In genomic region chr3:157089455-157090221, GRCh38 we compare ENCODE assay signal across 8 cellular contexts.
A peak's percentile ranks its signal among the peaks of the same experiment; 100 is the strongest.
DNase-seq lines count a peak whose midpoint lies in the region; TF ChIP-seq lines count a peak whose summit lies in the region.

No MANE protein-coding gene starts in this region.

- H2AFZ ChIP-seq in smooth muscle cell (ENCODE audit: low read depth) = peak overlapping the region; percentile 77

- 21% methylated on average over 18 of the region's 18 CpGs for WGBS in smooth muscle cell (ENCODE audit: low lambda C conversion rate)

- H3K9me3 ChIP-seq in right atrium auricular region = no peaks in the 10 kb centered on the region
- no peaks in the 10 kb centered on the region for H3K9me3 ChIP-seq in smooth muscle cell (replicated peaks; ENCODE audit: low read depth)

- peak overlapping the region; percentile 93 for H3K4me2 ChIP-seq in smooth muscle cell

- H3K27me3 ChIP-seq in right atrium auricular region = no peaks in the 10 kb centered on the region
- H3K27me3 ChIP-seq in smooth muscle cell (ENCODE audit: low read depth) = no peaks in the 10 kb centered on the region

- DNase-seq in Ammon's horn (ENCODE audit: low spot score) (peak; percentile 58), GM20000 (ENCODE audit: low spot score) (peak; percentile 52), HPDE6-E6E7 (ENCODE audit: extremely low spot score) (peak; percentile 45), right atrium auricular region (ENCODE audit: low spot score) (peak; percentile 78), smooth muscle cell (lab: John Stamatoyannopoulos, UW; ENCODE audit: unreplicated experiment) (no peak), mesenteric fat pad (ENCODE audit: low spot score) (no peak), NCI-H2227 treated with DMSO at 0.1 percent for 48 hours (lab: John Stamatoyannopoulos, UW) (no peak)
- DNase-seq in activated effector memory CD4-positive, alpha-beta T cell treated with Interleukin-2 at 50 U/mL for 16 hours = peak; percentile 10

- H3K4me1 ChIP-seq in right atrium auricular region (peaks cover 0 to 73% of the 10 kb centered on the region in 2 donors), smooth muscle cell (ENCODE audit: low read depth) (peaks cover 8% of the 10 kb centered on the region)

- no peaks in the 10 kb centered on the region for H3K79me2 ChIP-seq in smooth muscle cell (ENCODE audit: low read depth)

- H3K4me3 ChIP-seq in right atrium auricular region = peak overlapping the region; percentile 40 to 62
- H3K4me3 ChIP-seq in smooth muscle cell = peak overlapping the region; percentile 59

- H4K20me1 ChIP-seq in smooth muscle cell (ENCODE audit: low read depth) = no peaks in the 10 kb centered on the region

- H3K36me3 ChIP-seq in right atrium auricular region = no peaks in the 10 kb centered on the region
- H3K36me3 ChIP-seq in smooth muscle cell (ENCODE audit: low read depth) = no peaks in the 10 kb centered on the region

- H3F3A ChIP-seq in smooth muscle cell (ENCODE audit: low read depth) = peaks cover 12% of the 10 kb centered on the region

- H3K9ac ChIP-seq in smooth muscle cell (ENCODE audit: low read depth) = peak overlapping the region; percentile 91

- H3K27ac ChIP-seq in right atrium auricular region = peak overlapping the region; percentile 99 to 100
- peak overlapping the region; percentile 99 for H3K27ac ChIP-seq in smooth muscle cell (ENCODE audit: low read depth)

- no peak for TF ChIP-seq CTCF in GM20000 (IDR thresholded peaks at IDR 0.05; ENCODE audit: extremely low read depth, missing control alignments)
- TF ChIP-seq CTCF in right atrium auricular region (IDR thresholded peaks at IDR 0.05) = no peak
- no peak for TF ChIP-seq CTCF in smooth muscle cell (IDR thresholded peaks at IDR 0.05; ENCODE audit: borderline replicate concordance, insufficient read depth, poor library complexity, severe bottlenecking)

Comparison
In these comparisons a context has a peak if more than half of its experiments do, and no peak if none do; other contexts are left out.
1. DNase-seq: peak in Ammon's horn (single experiment), GM20000 (single experiment), HPDE6-E6E7 (single experiment), activated effector memory CD4-positive, alpha-beta T cell treated with Interleukin-2 at 50 U/mL for 16 hours (single experiment) and right atrium auricular region (single experiment); none in smooth muscle cell (single experiment), mesenteric fat pad (single experiment) and NCI-H2227 treated with DMSO at 0.1 percent for 48 hours (single experiment).